Comparison of ENCODE assay signal across 10 cellular contexts in genomic region chr5:55603947-55604346, GRCh38.
A peak's percentile ranks its signal among the peaks of the same experiment; 100 is the strongest.
DNase-seq lines count a peak whose midpoint lies in the region; ATAC-seq and TF ChIP-seq lines count a peak whose summit lies in the region.
"Had no signal": no experiment of that assay in that cellular context is flagged by ENCODE, and none has a peak within 500 bp of the region (broad histone marks: within the 10 kb centered on the region; RNA-seq: fewer than 3 reads in every experiment).

No MANE protein-coding gene starts in this region.

- BruUV-seq in PC-3 (replicated peaks; lab: Mats Ljungman, UMichigan), result no TSS peak

- H3K4me2 ChIP-seq in PC-3 (ENCODE audit: low read length), result peak overlapping the region; percentile 69

- H3K4me1 ChIP-seq in PC-3 (ENCODE audit: insufficient read depth, low read length) (peaks cover 55% of the 10 kb centered on the region), esophagus squamous epithelium (peaks cover 0 to 61% (median 41%) of the 10 kb centered on the region in 3 donors), psoas muscle (peaks cover 54% of the 10 kb centered on the region), BE2C (peaks cover 3% of the 10 kb centered on the region)

- 70 to 81% methylated on average over 5 of the region's 5 CpGs for WGBS in esophagus squamous epithelium, 2 donors
- WGBS in psoas muscle, 3 donors, result 28 to 58% (median 29%) methylated on average over 5 of the region's 5 CpGs

- TF ChIP-seq CTCF in PC-3 (conservative IDR thresholded peaks at IDR 0.05; ENCODE audit: low read depth, low read length) (no peak), esophagus squamous epithelium (IDR thresholded peaks at IDR 0.05) (no peak), psoas muscle (IDR thresholded peaks at IDR 0.05) (no peak), BE2C (IDR thresholded peaks at IDR 0.05; ENCODE audit: low read depth, low read length) (no peak)

- peak overlapping the region; percentile 11; the same call in 1 of the 2 replicates for H3K9ac ChIP-seq in PC-3 (ENCODE audit: low read length)

- H3K9me3 ChIP-seq in PC-3 (ENCODE audit: low read length) (no peaks in the 10 kb centered on the region), esophagus squamous epithelium (no peaks in the 10 kb centered on the region), psoas muscle (no peaks in the 10 kb centered on the region), BE2C (no peaks in the 10 kb centered on the region)

- no peak overlapping the region for H2AFZ ChIP-seq in PC-3 (ENCODE audit: low read length)

- TF ChIP-seq POLR2A in esophagus squamous epithelium (IDR thresholded peaks at IDR 0.05), result no peak

- no peaks in the 10 kb centered on the region for H3K9me2 ChIP-seq in PC-3 (replicated peaks; ENCODE audit: low read length)

- ATAC-seq in PC-3 (no peak), psoas muscle (peak in 2 of 4 donors; percentile 5 to 21), HG03378 (IDR thresholded peaks at IDR 0.05; ENCODE audit: unreplicated experiment) (no peak)

- no peaks in the 10 kb centered on the region for H4K20me1 ChIP-seq in PC-3 (ENCODE audit: low read length)

- no peaks in the 10 kb centered on the region for H3K27me3 ChIP-seq in PC-3 (ENCODE audit: low read length)
- no peaks in the 10 kb centered on the region for H3K27me3 ChIP-seq in esophagus squamous epithelium
- no peaks in the 10 kb centered on the region for H3K27me3 ChIP-seq in psoas muscle (ENCODE audit: insufficient read depth in 3 of 3, low read length in 2 of 3)
- no peaks in the 10 kb centered on the region; the same call in 1 of the 2 replicates for H3K27me3 ChIP-seq in BE2C

- peak; percentile 50 for DNase-seq in Daoy (ENCODE audit: low read depth)
- no peak for DNase-seq in PC-3
- no peak for DNase-seq in esophagus squamous epithelium (lab: John Stamatoyannopoulos, UW)
- DNase-seq in psoas muscle, result no peak
- no peak for DNase-seq in BE2C
- no peak for DNase-seq in SIG-M5 treated with dmso at 0.1 percent for 504 hours (lab: John Stamatoyannopoulos, UW; ENCODE audit: unreplicated experiment)
- no peak for DNase-seq in DMS114 treated with DMSO at 0.1 percent for 48 hours (lab: John Stamatoyannopoulos, UW; ENCODE audit: unreplicated experiment)
- DNase-seq: DND-41, NCI-H187 had no signal

- intact Hi-C loops in PC-3 (cut with micrococcal nuclease) (loop anchor here (5.0 kb wide), 1 partner anchor 53 kb away; no protein-coding TSS in a partner anchor), esophagus squamous epithelium (cut with DNase I) (no loop called here), psoas muscle (cut with DNase I) (no loop called here)

- no peaks in the 10 kb centered on the region for H3F3A ChIP-seq in PC-3 (ENCODE audit: low read length, unreplicated experiment)

- no peaks in the 10 kb centered on the region for H3K79me2 ChIP-seq in PC-3 (ENCODE audit: low read length)

- H3K27ac ChIP-seq in PC-3 (ENCODE audit: low read length) (peak overlapping the region; percentile 83), esophagus squamous epithelium (peak overlapping the region; percentile 27 to 90 (median 80)), psoas muscle (peak overlapping the region; percentile 86)

- CTCF ChIA-PET in PC-3 (lab: Charles Lee), result no interaction called here

- H3K4me3 ChIP-seq in PC-3 (ENCODE audit: low read length), result no peak overlapping the region
- H3K4me3 ChIP-seq in esophagus squamous epithelium, result no peak overlapping the region
- H3K4me3 ChIP-seq in psoas muscle, result no peak overlapping the region
- H3K4me3 ChIP-seq in BE2C (ENCODE audit: low read depth, low read length), result no peak overlapping the region

- H3K36me3 ChIP-seq in PC-3 (ENCODE audit: low read depth, low read length) (no peaks in the 10 kb centered on the region), esophagus squamous epithelium (no peaks in the 10 kb centered on the region), psoas muscle (ENCODE audit: insufficient read depth in 1 of 2, low read depth in 1 of 2) (no peaks in the 10 kb centered on the region), BE2C (no peaks in the 10 kb centered on the region)

- POLR2A ChIA-PET in PC-3 (lab: Charles Lee; ENCODE audit: unreplicated experiment), result no interaction called here
